In the genomic region with DNA sequence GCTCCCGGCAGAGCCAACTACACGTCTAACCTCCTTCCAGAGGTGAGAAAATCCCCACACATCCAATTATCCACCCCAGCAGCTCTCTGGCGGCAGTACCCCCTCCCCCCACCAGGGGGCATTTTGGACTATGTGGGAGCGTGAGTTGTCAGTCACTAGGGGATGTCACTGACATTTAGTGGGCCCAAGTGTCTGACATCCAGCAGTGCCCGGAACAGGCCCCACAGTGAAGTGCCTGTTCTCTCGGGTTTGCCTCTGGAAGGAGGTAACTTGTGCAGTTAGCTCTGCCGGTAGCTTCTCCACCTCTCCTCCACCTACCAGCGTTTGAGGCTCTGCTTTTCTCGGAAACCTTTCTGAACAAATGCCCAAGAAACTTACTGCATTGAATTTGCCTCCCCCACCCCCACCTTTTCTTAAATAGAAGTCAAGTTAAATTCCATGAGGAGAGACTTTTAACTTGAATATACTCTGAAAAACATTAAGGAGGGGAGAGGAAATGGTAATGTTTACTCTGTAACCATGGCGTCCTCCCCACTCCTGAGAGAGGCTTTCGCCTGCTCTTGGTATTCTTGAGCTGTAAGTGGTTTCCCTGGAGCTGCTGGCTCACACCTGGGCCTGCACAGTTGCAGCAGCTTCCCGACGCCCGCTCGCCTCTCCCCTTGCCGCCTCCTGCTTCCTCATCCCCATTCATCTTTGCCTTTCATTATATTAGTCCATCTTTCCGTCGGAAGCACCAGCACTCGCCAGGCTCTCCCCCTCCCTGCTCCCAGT, we compare ENCODE assay signal across 8 cellular contexts.
A peak's percentile ranks its signal among the peaks of the same experiment; 100 is the strongest.
DNase-seq lines count a peak whose midpoint lies in the region; ATAC-seq and TF ChIP-seq lines count a peak whose summit lies in the region.

No MANE protein-coding gene starts in this region.

- H3K36me3 Mint-ChIP-seq in GM23338 (ENCODE audit: low read depth) = peaks cover 3% of the 10 kb centered on the region; the same call in 1 of the 3 replicates
- H3K36me3 Mint-ChIP-seq in activated CD4-positive, alpha-beta memory T cell treated with anti-CD3 and anti-CD28 coated beads for 36 hours = peaks cover 4% of the 10 kb centered on the region
- H3K36me3 Mint-ChIP-seq in effector memory CD8-positive, alpha-beta T cell (ENCODE audit: insufficient read depth) = peaks cover 11% of the 10 kb centered on the region

- no peaks in the 10 kb centered on the region for H3K79me2 ChIP-seq in GM23338 (replicated peaks; ENCODE audit: insufficient read depth)

- H3K27ac Mint-ChIP-seq in GM23338 = no peak overlapping the region
- no peak overlapping the region for H3K27ac Mint-ChIP-seq in activated CD4-positive, alpha-beta memory T cell treated with anti-CD3 and anti-CD28 coated beads for 36 hours
- peak overlapping the region in 1 of 2 donors; percentile 51 for H3K27ac Mint-ChIP-seq in effector memory CD8-positive, alpha-beta T cell

- ATAC-seq in GM23338 (peak; percentile 8), mucosa of descending colon (peak; percentile 67)
- ATAC-seq in effector memory CD8-positive, alpha-beta T cell (replicated peaks) = peak; percentile 69

- no peaks in the 10 kb centered on the region for H3K9me2 ChIP-seq in GM23338 (ENCODE audit: insufficient read depth)

- peaks cover 3% of the 10 kb centered on the region; the same call in 1 of the 2 replicates for H4K20me1 ChIP-seq in GM23338 (replicated peaks; ENCODE audit: insufficient read depth)

- peaks cover 26% of the 10 kb centered on the region for H3K4me1 Mint-ChIP-seq in GM23338
- peaks cover 5% of the 10 kb centered on the region for H3K4me1 Mint-ChIP-seq in activated CD4-positive, alpha-beta memory T cell treated with anti-CD3 and anti-CD28 coated beads for 36 hours (ENCODE audit: low read depth)
- H3K4me1 Mint-ChIP-seq in effector memory CD8-positive, alpha-beta T cell (ENCODE audit: low read depth in 2 of 2) = peaks cover 6 to 14% of the 10 kb centered on the region in 2 donors

- no peaks in the 10 kb centered on the region for H3F3A ChIP-seq in GM23338 (replicated peaks; ENCODE audit: low read depth)

- H3K9me3 Mint-ChIP-seq in GM23338 = no peaks in the 10 kb centered on the region; the same call in 2 of the 3 replicates
- H3K9me3 Mint-ChIP-seq in activated CD4-positive, alpha-beta memory T cell treated with anti-CD3 and anti-CD28 coated beads for 36 hours = no peaks in the 10 kb centered on the region
- no peaks in the 10 kb centered on the region for H3K9me3 Mint-ChIP-seq in effector memory CD8-positive, alpha-beta T cell

- H3K4me3 ChIP-seq in AG04450 (ENCODE audit: low read depth, low read length) (no peak overlapping the region), GM23338 (no peak overlapping the region), mucosa of descending colon (no peak overlapping the region)

- H3K27me3 ChIP-seq in AG04450 (ENCODE audit: control insufficient read depth, insufficient read depth, low read length) = peaks cover 18% of the 10 kb centered on the region
- H3K27me3 ChIP-seq in GM23338 (ENCODE audit: insufficient read depth) = peaks cover 47% of the 10 kb centered on the region

- no peaks in the 10 kb centered on the region for H3K36me3 ChIP-seq in GM23338 (ENCODE audit: insufficient read depth)
- H3K36me3 ChIP-seq in mucosa of descending colon (ENCODE audit: low read depth) = no peaks in the 10 kb centered on the region

- CTCF ChIA-PET in AG04450 (lab: Charles Lee) = interaction anchor here (0.6 to 3.4 kb wide), 39 partner anchors 10 to 677 kb away, joined by 3 to 37 read pairs (median 4); a partner anchor contains a TSS
- CTCF ChIA-PET in activated CD4-positive, alpha-beta memory T cell treated with anti-CD3 and anti-CD28 coated beads for 36 hours (lab: Charles Lee) = interaction anchor here (0.6 to 3.4 kb wide), 31 partner anchors 10 to 1593 kb away, joined by 3 to 38 read pairs (median 4); no protein-coding TSS in a partner anchor

- intact Hi-C loops in activated CD4-positive, alpha-beta memory T cell treated with anti-CD3 and anti-CD28 coated beads for 36 hours (cut with micrococcal nuclease) = loop anchor here (10.0 kb wide), 1 partner anchor 219 kb away; no protein-coding TSS in a partner anchor
- intact Hi-C loops in mucosa of descending colon (cut with DNase I, micrococcal nuclease) = loop anchor here in 1 of 2 donors (10.0 kb wide), 1 partner anchor 219 kb away; no protein-coding TSS in a partner anchor

- H3K27ac ChIP-seq in AG04450 (ENCODE audit: low read depth, low read length) (no peak overlapping the region), GM23338 (ENCODE audit: low read depth) (no peak overlapping the region)

- H3K27me3 Mint-ChIP-seq in GM23338 (ENCODE audit: insufficient read depth, low read depth, poor library complexity) = peaks cover 52% of the 10 kb centered on the region
- H3K27me3 Mint-ChIP-seq in activated CD4-positive, alpha-beta memory T cell treated with anti-CD3 and anti-CD28 coated beads for 36 hours = peaks cover 23% of the 10 kb centered on the region
- peaks cover 41 to 47% of the 10 kb centered on the region in 2 donors for H3K27me3 Mint-ChIP-seq in effector memory CD8-positive, alpha-beta T cell

- H2AFZ ChIP-seq in GM23338 = no peak overlapping the region

- H3K4me3 Mint-ChIP-seq in GM23338 = no peak overlapping the region
- no peak overlapping the region for H3K4me3 Mint-ChIP-seq in activated CD4-positive, alpha-beta memory T cell treated with anti-CD3 and anti-CD28 coated beads for 36 hours
- H3K4me3 Mint-ChIP-seq in effector memory CD8-positive, alpha-beta T cell = no peak overlapping the region

- no peaks in the 10 kb centered on the region; the same call in none of the 2 replicates for H3K9me3 ChIP-seq in AG04450 (ENCODE audit: control insufficient read depth, insufficient read depth, low read length)
- H3K9me3 ChIP-seq in mucosa of descending colon = no peaks in the 10 kb centered on the region

- DNase-seq in AG04450 (ENCODE audit: low read depth, low spot score) = peak; percentile 11
- peak; percentile 85 for DNase-seq in GM23338 (ENCODE audit: low spot score)
- DNase-seq in NCI-H526 treated with DMSO at 0.1 percent for 48 hours (lab: John Stamatoyannopoulos, UW) = peak; percentile 26
- peak; percentile 80 for DNase-seq in activated CD4-positive, alpha-beta memory T cell treated with anti-CD3 and anti-CD28 coated beads for 36 hours
- peak; percentile 63 to 71 (median 66) for DNase-seq in effector memory CD8-positive, alpha-beta T cell
- peak in 2 of 3 donors; percentile 78 to 82 for DNase-seq in mucosa of descending colon
- DNase-seq in stimulated activated CD8-positive, alpha-beta memory T cell treated with anti-CD3 and anti-CD28 coated beads, Interleukin-4, amount 100 ng/mL, for 4 hours (ENCODE audit: low read depth in 2 of 2, low spot score in 1 of 2) = peak; percentile 37 to 64
- DNase-seq in occipital lobe (lab: John Stamatoyannopoulos, UW) = no peak

- POLR2A ChIA-PET in AG04450 (lab: Yijun Ruan, JAX) = interaction anchor here (0.8 kb wide), 1 partner anchor 190 kb away, joined by 4 read pairs; no protein-coding TSS in a partner anchor
- POLR2A ChIA-PET in activated CD4-positive, alpha-beta memory T cell treated with anti-CD3 and anti-CD28 coated beads for 36 hours (lab: Charles Lee) = no interaction called here

- H3K4me2 ChIP-seq in GM23338 = no peak overlapping the region

- peak; percentile 97 for TF ChIP-seq CTCF in AG04450 (IDR thresholded peaks at IDR 0.05; ENCODE audit: low read depth, low read length)
- TF ChIP-seq CTCF in GM23338 (conservative IDR thresholded peaks at IDR 0.05; ENCODE audit: low read depth in 2 of 2) = peak; percentile 81 to 92
- TF ChIP-seq CTCF in mucosa of descending colon (IDR thresholded peaks at IDR 0.05) = peak; percentile 95

- H3K4me1 ChIP-seq in GM23338 (ENCODE audit: insufficient read depth) = no peaks in the 10 kb centered on the region; the same call in 1 of the 2 replicates
- H3K4me1 ChIP-seq in mucosa of descending colon (ENCODE audit: low read depth) = peaks cover 14% of the 10 kb centered on the region

TF ChIP-seq in GM23338, 12 proteins besides CTCF, POLR2A, EP300 and RAD21 (continues in another document):
- no peak for TF ChIP-seq EZH2phosphoT487 (IDR thresholded peaks at IDR 0.05; ENCODE audit: unreplicated experiment)
- TF ChIP-seq, protein P1, sequence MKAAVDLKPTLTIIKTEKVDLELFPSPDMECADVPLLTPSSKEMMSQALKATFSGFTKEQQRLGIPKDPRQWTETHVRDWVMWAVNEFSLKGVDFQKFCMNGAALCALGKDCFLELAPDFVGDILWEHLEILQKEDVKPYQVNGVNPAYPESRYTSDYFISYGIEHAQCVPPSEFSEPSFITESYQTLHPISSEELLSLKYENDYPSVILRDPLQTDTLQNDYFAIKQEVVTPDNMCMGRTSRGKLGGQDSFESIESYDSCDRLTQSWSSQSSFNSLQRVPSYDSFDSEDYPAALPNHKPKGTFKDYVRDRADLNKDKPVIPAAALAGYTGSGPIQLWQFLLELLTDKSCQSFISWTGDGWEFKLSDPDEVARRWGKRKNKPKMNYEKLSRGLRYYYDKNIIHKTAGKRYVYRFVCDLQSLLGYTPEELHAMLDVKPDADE (IDR thresholded peaks at IDR 0.05) = no peak
- TF ChIP-seq ZNF114 (CRISPR knock-in tag; IDR thresholded peaks at IDR 0.05) = no peak
- no peak for TF ChIP-seq CREB1 (CRISPR knock-in tag; IDR thresholded peaks at IDR 0.05; ENCODE audit: low read depth)
- TF ChIP-seq NANOG (IDR thresholded peaks at IDR 0.05; ENCODE audit: borderline replicate concordance) = no peak

Comparison
In these comparisons a context has a peak if more than half of its experiments do, and no peak if none do; other contexts are left out.
1. ATAC-seq: peak in every context shown above with its lines; median percentile 69 in effector memory CD8-positive, alpha-beta T cell; 67 in mucosa of descending colon; 8 in GM23338.